ENCODE assay signal across 14 cellular contexts in genomic region chrX:115018040-115018647, GRCh38. TPM values are rescaled to one million over a fixed set of nuclear protein-coding genes. Genes with fewer than 3 reads are reported as not detected.
DNase-seq lines count a peak whose midpoint lies in the region; ATAC-seq and TF ChIP-seq lines count a peak whose summit lies in the region.
"Had no signal": no experiment of that assay in that cellular context is flagged by ENCODE, and none has a peak within 500 bp of the region (broad histone marks: within the 10 kb centered on the region; RNA-seq: fewer than 3 reads in every experiment).

No MANE protein-coding gene starts in this region.

- H3K9me3 Mint-ChIP-seq in neural progenitor cell: no peaks in the 10 kb centered on the region

- H3K79me2 ChIP-seq in neural progenitor cell (ENCODE audit: low read depth): no peaks in the 10 kb centered on the region

- H3K4me1 Mint-ChIP-seq in neural progenitor cell: peaks cover 4% of the 10 kb centered on the region
- H3K4me1 Mint-ChIP-seq: T-helper 17 cell had no signal

- no peaks in the 10 kb centered on the region for H4K20me1 ChIP-seq in neural progenitor cell (ENCODE audit: low read depth)

- no peak overlapping the region for H3K4me3 Mint-ChIP-seq in neural progenitor cell
- H3K4me3 Mint-ChIP-seq: T-helper 17 cell had no signal

- ATAC-seq in HG02852 (IDR thresholded peaks at IDR 0.05; ENCODE audit: unreplicated experiment): no peak
- ATAC-seq: T-helper 17 cell had no signal

- H3K9me3 ChIP-seq in neural progenitor cell (ENCODE audit: low read depth): no peaks in the 10 kb centered on the region
- H3K9me3 ChIP-seq: vagina had no signal

- no peak for TF ChIP-seq POLR2A in NB4 (IDR thresholded peaks at IDR 0.05; ENCODE audit: extremely low read depth, insufficient read length)

- H3K4me2 ChIP-seq in neural progenitor cell: no peak overlapping the region

- no peaks in the 10 kb centered on the region for H3F3A ChIP-seq in neural progenitor cell (ENCODE audit: low read depth)

- no peak overlapping the region for H3K27ac ChIP-seq in neural progenitor cell
- H3K27ac ChIP-seq: vagina had no signal

- no peaks in the 10 kb centered on the region for H3K4me1 ChIP-seq in neural progenitor cell
- H3K4me1 ChIP-seq: vagina had no signal

- H3K27ac Mint-ChIP-seq in neural progenitor cell: no peak overlapping the region
- H3K27ac Mint-ChIP-seq: T-helper 17 cell had no signal

- no peaks in the 10 kb centered on the region for H3K27me3 ChIP-seq in neural progenitor cell
- H3K27me3 ChIP-seq: vagina had no signal

- H3K36me3 Mint-ChIP-seq in neural progenitor cell: no peaks in the 10 kb centered on the region

- H3K4me3 ChIP-seq in NB4 (ENCODE audit: low read depth, low read length) (no peak overlapping the region), neural progenitor cell (no peak overlapping the region)
- H3K4me3 ChIP-seq: lung, vagina had no signal

- H3K36me3 ChIP-seq in neural progenitor cell: no peaks in the 10 kb centered on the region
- H3K36me3 ChIP-seq: vagina had no signal

- H3K9ac ChIP-seq in neural progenitor cell: no peak overlapping the region

- H3K27me3 Mint-ChIP-seq in neural progenitor cell (ENCODE audit: insufficient read depth, low read depth): no peaks in the 10 kb centered on the region
- H3K27me3 Mint-ChIP-seq: T-helper 17 cell had no signal

- peak; percentile 10 for DNase-seq in NOMO-1 treated with DMSO at 0.1 percent for 48 hours (lab: John Stamatoyannopoulos, UW; ENCODE audit: unreplicated experiment)
- DNase-seq in NOMO-1 (lab: John Stamatoyannopoulos, UW; ENCODE audit: unreplicated experiment in 2 of 2): no peak
- peak; percentile 8 for DNase-seq in NB4 (ENCODE audit: low read depth)
- DNase-seq in dermis blood vessel endothelial cell: peak; percentile 29
- DNase-seq in neural progenitor cell (ENCODE audit: low spot score): peak; percentile 47
- DNase-seq in kidney glomerular epithelial cell (lab: John Stamatoyannopoulos, UW): no peak
- no peak for DNase-seq in AG08396 (ENCODE audit: low spot score)
- DNase-seq: NCI-H510A treated with DMSO at 0.1 percent for 48 hours, T-helper 17 cell had no signal

- no peak overlapping the region for H2AFZ ChIP-seq in neural progenitor cell (replicated peaks)

- TF ChIP-seq CTCF in NB4 (IDR thresholded peaks at IDR 0.05; ENCODE audit: low read depth, low read length) (no peak), neural progenitor cell (IDR thresholded peaks at IDR 0.05) (peak; percentile 63)

RNA-seq across cellular contexts. Expression of gene IL13RA2, which starts 0.7 kb away (rescaled TPM):
- total RNA-seq in dermis blood vessel endothelial cell: 0.23 and 0.34 TPM in 2 replicates
- not detected in 2 replicates for total RNA-seq in neural progenitor cell (ENCODE audit: low replicate concordance)
- total RNA-seq: H1, LHCN-M2, T-helper 17 cell had no signal

Comparison
In these comparisons a context has a peak if more than half of its experiments do, and no peak if none do; other contexts are left out.
1. DNase-seq: peak in NOMO-1 treated with DMSO at 0.1 percent for 48 hours (single experiment), NB4 (single experiment), dermis blood vessel endothelial cell (single experiment) and neural progenitor cell (single experiment); none in NOMO-1 (0 of 2), kidney glomerular epithelial cell (single experiment) and AG08396 (single experiment).